In the genomic region with DNA sequence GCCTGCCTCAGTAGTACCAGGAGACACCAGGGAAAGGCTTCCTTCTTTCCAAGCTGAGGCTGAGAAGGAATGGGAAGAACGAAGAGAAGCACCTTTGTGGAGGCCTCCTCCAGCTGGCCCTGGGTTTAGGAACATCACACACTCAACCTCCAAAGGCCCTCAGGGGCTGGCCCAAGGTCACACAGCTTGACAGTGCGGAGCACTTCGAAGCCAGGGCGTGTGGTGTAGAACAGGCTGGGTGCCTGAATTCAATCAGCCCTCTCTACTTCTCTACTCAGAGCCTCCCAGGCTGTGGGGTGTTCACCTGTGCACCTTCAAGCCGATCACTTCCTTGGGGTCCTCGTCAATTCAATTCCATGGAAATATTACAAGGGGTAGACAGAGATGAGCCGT, we compare ENCODE assay signal across 15 cellular contexts. TPM values are rescaled to one million over a fixed set of nuclear protein-coding genes. Genes with fewer than 3 reads are reported as not detected.
DNase-seq lines count a peak whose midpoint lies in the region; ATAC-seq, FAIRE-seq and TF ChIP-seq lines count a peak whose summit lies in the region.
"Had no signal": no experiment of that assay in that cellular context is flagged by ENCODE, and none has a peak within 500 bp of the region (broad histone marks: within the 10 kb centered on the region; RNA-seq: fewer than 3 reads in every experiment).

No MANE protein-coding gene starts in this region.

- H3K36me3 ChIP-seq in ES-I3 (ENCODE audit: insufficient read depth, low read length) = no peaks in the 10 kb centered on the region
- no peaks in the 10 kb centered on the region for H3K36me3 ChIP-seq in astrocyte (ENCODE audit: insufficient read depth, low read length)
- no peaks in the 10 kb centered on the region for H3K36me3 ChIP-seq in hepatocyte (replicated peaks; ENCODE audit: insufficient read depth, low read depth)
- H3K36me3 ChIP-seq: HAP-1 had no signal

- WGBS in hepatocyte (ENCODE audit: low lambda C conversion rate, missing lambda C conversion rate) = 49% methylated on average over 4 of the region's 7 CpGs

- no peak overlapping the region for H3K4me3 ChIP-seq in astrocyte (ENCODE audit: insufficient read depth, low read depth, low read length)
- no peak overlapping the region for H3K4me3 ChIP-seq in hepatocyte
- H3K4me3 ChIP-seq in retinal pigment epithelial cell (ENCODE audit: low read length) = peak overlapping the region; percentile 71
- H3K4me3 ChIP-seq: HAP-1 had no signal

- H3K27ac Mint-ChIP-seq in astrocyte (ENCODE audit: unreplicated experiment) = peak overlapping the region; percentile 92
- H3K27ac Mint-ChIP-seq in naive thymus-derived CD8-positive, alpha-beta T cell = no peak overlapping the region
- H3K27ac Mint-ChIP-seq: activated naive CD8-positive, alpha-beta T cell had no signal

- no peaks in the 10 kb centered on the region for H3K36me3 Mint-ChIP-seq in astrocyte (ENCODE audit: low read depth, unreplicated experiment)
- H3K36me3 Mint-ChIP-seq in naive thymus-derived CD8-positive, alpha-beta T cell = no peaks in the 10 kb centered on the region
- H3K36me3 Mint-ChIP-seq: activated naive CD8-positive, alpha-beta T cell had no signal

- no peaks in the 10 kb centered on the region for H3K27me3 ChIP-seq in astrocyte (ENCODE audit: insufficient read depth, low read length)
- H3K27me3 ChIP-seq in hepatocyte = no peaks in the 10 kb centered on the region

- H3K27ac ChIP-seq in astrocyte (ENCODE audit: low read depth, low read length) (no peak overlapping the region), hepatocyte (peak overlapping the region; percentile 35)
- H3K27ac ChIP-seq: C4-2B had no signal

- H3K27me3 Mint-ChIP-seq in astrocyte (ENCODE audit: low read depth, unreplicated experiment) = no peaks in the 10 kb centered on the region
- peaks cover 11 to 34% (median 19%) of the 10 kb centered on the region in 5 donors for H3K27me3 Mint-ChIP-seq in naive thymus-derived CD8-positive, alpha-beta T cell

- no peaks in the 10 kb centered on the region for H3K9me3 Mint-ChIP-seq in astrocyte (ENCODE audit: unreplicated experiment)
- no peaks in the 10 kb centered on the region for H3K9me3 Mint-ChIP-seq in naive thymus-derived CD8-positive, alpha-beta T cell

- DNase-seq in astrocyte (ENCODE audit: low read depth) (no peak), hepatocyte (ENCODE audit: low spot score) (no peak), retinal pigment epithelial cell (ENCODE audit: low read depth) (no peak), cortex of kidney (lab: John Stamatoyannopoulos, UW) (no peak)
- no peak for DNase-seq in naive thymus-derived CD8-positive, alpha-beta T cell
- DNase-seq: GF-D8; stimulated activated CD8-positive, alpha-beta memory T cell treated with anti-CD3 and anti-CD28 coated beads, Interleukin-4, amount 100 ng/mL, for 48 hours; T1000 had no signal

- POLR2A ChIA-PET in naive thymus-derived CD8-positive, alpha-beta T cell (lab: Charles Lee) = no interaction called here

- H2AFZ ChIP-seq in astrocyte (ENCODE audit: low read depth, low read length) (no peak overlapping the region), hepatocyte (no peak overlapping the region)

- H3K9ac ChIP-seq in ES-I3 (ENCODE audit: low read depth, low read length) (peak overlapping the region; percentile 58), astrocyte (ENCODE audit: low read length) (peak overlapping the region; percentile 76)

- no peaks in the 10 kb centered on the region for H3K9me3 ChIP-seq in ES-I3 (ENCODE audit: control insufficient read depth, insufficient read depth, low read length)
- no peaks in the 10 kb centered on the region for H3K9me3 ChIP-seq in astrocyte (ENCODE audit: insufficient read depth, low read depth, low read length)
- no peaks in the 10 kb centered on the region for H3K9me3 ChIP-seq in hepatocyte (ENCODE audit: low read depth)
- H3K9me3 ChIP-seq: HAP-1 had no signal

- peaks cover 26% of the 10 kb centered on the region for H3K4me1 ChIP-seq in ES-I3 (ENCODE audit: insufficient read depth, low read length)
- H3K4me1 ChIP-seq in astrocyte (ENCODE audit: insufficient read depth, low read length) = peaks cover 59% of the 10 kb centered on the region
- peaks cover 44% of the 10 kb centered on the region for H3K4me1 ChIP-seq in hepatocyte (ENCODE audit: insufficient read depth)

- H3K79me2 ChIP-seq in astrocyte (ENCODE audit: insufficient read depth, low read length) = no peaks in the 10 kb centered on the region
- no peaks in the 10 kb centered on the region for H3K79me2 ChIP-seq in hepatocyte

- peak overlapping the region; percentile 79 for H3K4me2 ChIP-seq in astrocyte (ENCODE audit: low read length)
- H3K4me2 ChIP-seq in hepatocyte = peak overlapping the region; percentile 86

- TF ChIP-seq CTCF in astrocyte (IDR thresholded peaks at IDR 0.05; ENCODE audit: insufficient read depth, low read depth, low read length) = no peak
- no peak for TF ChIP-seq CTCF in hepatocyte (IDR thresholded peaks at IDR 0.05; ENCODE audit: poor library complexity)
- TF ChIP-seq CTCF in retinal pigment epithelial cell (conservative IDR thresholded peaks at IDR 0.05; ENCODE audit: low read depth, low read length) = no peak

- peak overlapping the region; percentile 82 for H3K4me3 Mint-ChIP-seq in astrocyte (ENCODE audit: unreplicated experiment)
- H3K4me3 Mint-ChIP-seq in naive thymus-derived CD8-positive, alpha-beta T cell = no peak overlapping the region
- H3K4me3 Mint-ChIP-seq: activated naive CD8-positive, alpha-beta T cell had no signal

- ATAC-seq in HG03095 (IDR thresholded peaks at IDR 0.05; ENCODE audit: unreplicated experiment) = no peak
- no peak for ATAC-seq in naive thymus-derived CD8-positive, alpha-beta T cell
- no peak for ATAC-seq in HG03439 (IDR thresholded peaks at IDR 0.05; ENCODE audit: unreplicated experiment)

- H3K9me2 ChIP-seq in hepatocyte (replicated peaks; ENCODE audit: insufficient read depth) = no peaks in the 10 kb centered on the region

- H3K4me1 Mint-ChIP-seq in astrocyte (ENCODE audit: low read depth, unreplicated experiment) = peaks cover 47% of the 10 kb centered on the region
- peaks cover 0 to 3% (median 2%) of the 10 kb centered on the region in 4 donors for H3K4me1 Mint-ChIP-seq in naive thymus-derived CD8-positive, alpha-beta T cell

- no peaks in the 10 kb centered on the region for H4K20me1 ChIP-seq in astrocyte (ENCODE audit: insufficient read depth, low read length)
- H4K20me1 ChIP-seq in hepatocyte (ENCODE audit: insufficient read depth, poor library complexity, severe bottlenecking) = no peaks in the 10 kb centered on the region

- no peak for FAIRE-seq in astrocyte (lab: Jason Lieb, UNC)

RNA-seq across cellular contexts. Expression of gene CSDC2, which starts 0.7 kb away (rescaled TPM):
- total RNA-seq in astrocyte (10.3 and 11.4 TPM in 2 replicates), hepatocyte (1.7 and 2.7 TPM in 2 replicates)
- polyA plus RNA-seq in hepatocyte = 5.0 and 5.4 TPM in 2 replicates
- not detected for total RNA-seq in naive thymus-derived CD8-positive, alpha-beta T cell
- not detected for polyA plus RNA-seq in naive thymus-derived CD8-positive, alpha-beta T cell
- total RNA-seq: RPMI7951 had no signal

RNA-seq across cellular contexts. Expression of gene POLR3H, which starts 15.8 kb away (rescaled TPM):
- 44.5 and 50.9 TPM in 2 replicates for total RNA-seq in astrocyte
- 14.5 and 17.5 TPM in 2 replicates for total RNA-seq in hepatocyte
- 37.4 and 41.1 TPM in 2 replicates for polyA plus RNA-seq in hepatocyte
- 10 to 100 TPM; 50.5 to 54.6 TPM for total RNA-seq in naive thymus-derived CD8-positive, alpha-beta T cell
- polyA plus RNA-seq in naive thymus-derived CD8-positive, alpha-beta T cell = 10 to 100 TPM; 24.7 to 30.9 (median 27.6) TPM

RNA-seq across cellular contexts. Expression of gene PMM1, which starts 29.5 kb away (rescaled TPM):
- total RNA-seq in astrocyte (39.4 and 42.3 TPM in 2 replicates), hepatocyte (36.5 and 42.3 TPM in 2 replicates)
- 66.1 and 68.7 TPM in 2 replicates for polyA plus RNA-seq in hepatocyte
- 10 to 100 TPM; 30.9 to 32.3 TPM for total RNA-seq in naive thymus-derived CD8-positive, alpha-beta T cell
- polyA plus RNA-seq in naive thymus-derived CD8-positive, alpha-beta T cell = 10 to 100 TPM; 29.9 to 32.8 (median 32.4) TPM
